22 cellular contexts compared by ENCODE assay signal in the genomic region with DNA sequence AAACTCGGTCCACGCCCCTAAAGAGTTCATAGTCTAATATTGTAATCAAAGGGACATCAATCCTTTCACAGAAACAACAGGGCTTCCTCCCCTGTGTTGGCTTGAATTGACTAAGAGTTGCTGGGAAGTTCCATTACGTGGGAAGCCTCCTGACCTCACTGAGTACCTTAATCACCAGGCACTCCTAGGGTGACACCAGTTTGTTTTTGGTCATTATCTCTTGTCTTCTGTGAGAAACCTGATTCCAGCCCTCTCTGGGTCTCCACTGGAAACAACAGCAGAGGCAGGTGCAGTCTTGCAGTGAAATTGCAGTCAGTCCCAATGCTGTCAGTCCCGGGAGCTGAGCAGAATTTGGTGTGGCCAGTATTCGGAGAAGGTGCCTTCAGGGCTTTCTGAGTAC. TPM values are rescaled to one million over a fixed set of nuclear protein-coding genes. Genes with fewer than 3 reads are reported as not detected.
DNase-seq lines count a peak whose midpoint lies in the region; ATAC-seq and TF ChIP-seq lines count a peak whose summit lies in the region.
"Had no signal": no experiment of that assay in that cellular context is flagged by ENCODE, and none has a peak within 500 bp of the region (broad histone marks: within the 10 kb centered on the region; RNA-seq: fewer than 3 reads in every experiment).

No MANE protein-coding gene starts in this region.

- H3K79me1 ChIP-seq in neuronal stem cell (ENCODE audit: low read depth, low read length): peaks cover 2% of the 10 kb centered on the region

- no peaks in the 10 kb centered on the region for H4K20me1 ChIP-seq in smooth muscle cell (ENCODE audit: low read depth)

- TF ChIP-seq EP300 in ovary (IDR thresholded peaks at IDR 0.05): no peak

- H3K4me3 ChIP-seq in neuronal stem cell (ENCODE audit: low read length in 2 of 2): no peak overlapping the region
- H3K4me3 ChIP-seq in smooth muscle cell: no peak overlapping the region
- H3K4me3 ChIP-seq in ovary: no peak overlapping the region
- H3K4me3 ChIP-seq: prostate gland, SJCRH30, thoracic aorta had no signal

- TF ChIP-seq POLR2A in ovary (IDR thresholded peaks at IDR 0.05): no peak

- H3K9ac ChIP-seq in neuronal stem cell (ENCODE audit: low read depth, low read length, poor library complexity) (no peak overlapping the region), smooth muscle cell (ENCODE audit: low read depth) (no peak overlapping the region)

- H3K9me3 Mint-ChIP-seq in activated T-helper 17 cell treated with anti-CD3 and anti-CD28 coated beads, Interleukin-2, amount 50 U/mL, for 72 hours: no peaks in the 10 kb centered on the region
- H3K9me3 Mint-ChIP-seq: activated B cell treated with CpG ODN at 0.5 μM for 24 hours; central memory CD8-positive, alpha-beta T cell; effector memory CD8-positive, alpha-beta T cell; naive thymus-derived CD8-positive, alpha-beta T cell had no signal

- intact Hi-C loops in ovary (cut with DNase I): no loop called here

- no peak overlapping the region for H2BK12ac ChIP-seq in neuronal stem cell (ENCODE audit: low read length)

- peaks cover 0 to 53% of the 10 kb centered on the region in 2 donors for H3K4me1 ChIP-seq in neuronal stem cell (ENCODE audit: control insufficient read depth in 2 of 2, insufficient read depth in 1 of 2, low read depth in 1 of 2, low read length in 2 of 2)
- H3K4me1 ChIP-seq in smooth muscle cell (ENCODE audit: low read depth): peaks cover 30% of the 10 kb centered on the region
- peaks cover 6% of the 10 kb centered on the region for H3K4me1 ChIP-seq in ovary (ENCODE audit: insufficient read depth)

- no CpG with 5 or more reads among the region's 5 CpGs for WGBS in neuronal stem cell (ENCODE audit: extremely low coverage in 2 of 2, insufficient read length in 2 of 2, insufficient replicate concordance in 1 of 2), 2 donors
- WGBS in smooth muscle cell (ENCODE audit: low lambda C conversion rate): 92% methylated on average over 5 of the region's 5 CpGs
- WGBS in ovary, 3 donors: 88 to 97% (median 95%) methylated on average over 5 of the region's 5 CpGs

- no peaks in the 10 kb centered on the region for H3K79me2 ChIP-seq in smooth muscle cell (ENCODE audit: low read depth)

- no peak overlapping the region for H3K4me3 Mint-ChIP-seq in activated T-helper 17 cell treated with anti-CD3 and anti-CD28 coated beads, Interleukin-2, amount 50 U/mL, for 72 hours
- H3K4me3 Mint-ChIP-seq: activated B cell treated with CpG ODN at 0.5 μM for 24 hours; activated CD8-positive, alpha-beta memory T cell treated with anti-CD3 and anti-CD28 coated beads, Interleukin-2, amount 10 ng/mL, durations not matched to agents 7 days and 5 days; central memory CD8-positive, alpha-beta T cell; effector memory CD8-positive, alpha-beta T cell; naive thymus-derived CD8-positive, alpha-beta T cell had no signal

- no peaks in the 10 kb centered on the region for H3K4me1 Mint-ChIP-seq in activated T-helper 17 cell treated with anti-CD3 and anti-CD28 coated beads, Interleukin-2, amount 50 U/mL, for 72 hours
- H3K4me1 Mint-ChIP-seq: activated B cell treated with CpG ODN at 0.5 μM for 24 hours; activated CD8-positive, alpha-beta memory T cell treated with anti-CD3 and anti-CD28 coated beads, Interleukin-2, amount 10 ng/mL, durations not matched to agents 7 days and 5 days; central memory CD8-positive, alpha-beta T cell; naive thymus-derived CD8-positive, alpha-beta T cell had no signal

- H3K23ac ChIP-seq in neuronal stem cell (ENCODE audit: low read depth, low read length, poor library complexity): no peak overlapping the region

- no peak overlapping the region for H2AK5ac ChIP-seq in neuronal stem cell (ENCODE audit: low read depth, low read length)

- H3K27ac ChIP-seq in neuronal stem cell (replicated peaks; ENCODE audit: low read length) (peak overlapping the region; percentile 7), smooth muscle cell (ENCODE audit: low read depth) (no peak overlapping the region), ovary (no peak overlapping the region)
- H3K27ac ChIP-seq: prostate gland, SJCRH30, thoracic aorta had no signal

- H3K36me3 ChIP-seq in neuronal stem cell (replicated peaks in 1 of 2; ENCODE audit: control insufficient read depth in 2 of 2, insufficient read depth in 2 of 2, low read length in 2 of 2) (peaks cover 35 to 100% of the 10 kb centered on the region in 2 donors), smooth muscle cell (ENCODE audit: low read depth) (peaks cover 6% of the 10 kb centered on the region), ovary (no peaks in the 10 kb centered on the region)
- H3K36me3 ChIP-seq: BE2C, SJCRH30, thoracic aorta had no signal

- no peak overlapping the region for H2AFZ ChIP-seq in neuronal stem cell (ENCODE audit: low read length)
- no peak overlapping the region for H2AFZ ChIP-seq in smooth muscle cell (ENCODE audit: low read depth)

- no peaks in the 10 kb centered on the region for H3K36me3 Mint-ChIP-seq in activated T-helper 17 cell treated with anti-CD3 and anti-CD28 coated beads, Interleukin-2, amount 50 U/mL, for 72 hours (ENCODE audit: low read depth)
- H3K36me3 Mint-ChIP-seq: activated CD8-positive, alpha-beta memory T cell treated with anti-CD3 and anti-CD28 coated beads, Interleukin-2, amount 10 ng/mL, durations not matched to agents 7 days and 5 days; naive thymus-derived CD8-positive, alpha-beta T cell had no signal

- H3K4ac ChIP-seq in neuronal stem cell (ENCODE audit: low read length): no peak overlapping the region

- no peak for TF ChIP-seq CTCF in smooth muscle cell (IDR thresholded peaks at IDR 0.05; ENCODE audit: borderline replicate concordance, insufficient read depth, poor library complexity, severe bottlenecking)
- TF ChIP-seq CTCF in ovary (IDR thresholded peaks at IDR 0.05): no peak

- H2BK15ac ChIP-seq in neuronal stem cell (ENCODE audit: low read length): no peak overlapping the region

- H3F3A ChIP-seq in smooth muscle cell (ENCODE audit: low read depth): no peaks in the 10 kb centered on the region

- H2BK120ac ChIP-seq in neuronal stem cell (ENCODE audit: low read depth, low read length): no peak overlapping the region

- no peak overlapping the region for H3K18ac ChIP-seq in neuronal stem cell (ENCODE audit: low read length)

- H3K27me3 ChIP-seq in neuronal stem cell (ENCODE audit: control insufficient read depth in 3 of 3, insufficient read depth in 3 of 3, low read depth in 1 of 3, low read length in 3 of 3) (no peaks in the 10 kb centered on the region), smooth muscle cell (ENCODE audit: low read depth) (no peaks in the 10 kb centered on the region), ovary (no peaks in the 10 kb centered on the region)
- H3K27me3 ChIP-seq: BE2C, SJCRH30 had no signal

- peak; percentile 38 for ATAC-seq in activated T-helper 17 cell treated with anti-CD3 and anti-CD28 coated beads, Interleukin-2, amount 50 U/mL, for 72 hours (replicated peaks)
- ATAC-seq: activated CD8-positive, alpha-beta memory T cell treated with anti-CD3 and anti-CD28 coated beads, Interleukin-2, amount 10 ng/mL, durations not matched to agents 7 days and 5 days; effector memory CD8-positive, alpha-beta T cell; naive thymus-derived CD8-positive, alpha-beta T cell had no signal

- H3K9me3 ChIP-seq in neuronal stem cell (replicated peaks in 1 of 2; ENCODE audit: control insufficient read depth in 2 of 2, insufficient read depth in 1 of 2, low read depth in 1 of 2, low read length in 2 of 2) (peaks cover 0 to 1% of the 10 kb centered on the region in 2 donors), smooth muscle cell (replicated peaks; ENCODE audit: low read depth) (no peaks in the 10 kb centered on the region), ovary (no peaks in the 10 kb centered on the region)
- H3K9me3 ChIP-seq: BE2C, prostate gland, SJCRH30, thoracic aorta had no signal

- H2BK5ac ChIP-seq in neuronal stem cell (ENCODE audit: low read length): no peak overlapping the region

- DNase-seq in NCI-H1417 (lab: John Stamatoyannopoulos, UW) (peak in 2 of 3 experiments; percentile 59 to 65), NCI-H1417 treated with DMSO at 0.1 percent for 48 hours (lab: John Stamatoyannopoulos, UW) (no peak), NCI-H2107 treated with DMSO at 0.1 percent for 48 hours (lab: John Stamatoyannopoulos, UW; ENCODE audit: unreplicated experiment) (peak; percentile 96), neuronal stem cell (ENCODE audit: low spot score) (no peak), smooth muscle cell (lab: John Stamatoyannopoulos, UW; ENCODE audit: unreplicated experiment) (no peak), ureter (ENCODE audit: low spot score) (no peak), ovary (no peak)
- DNase-seq: activated B cell treated with CpG ODN at 0.5 μM for 24 hours; activated CD8-positive, alpha-beta memory T cell treated with anti-CD3 and anti-CD28 coated beads, Interleukin-2, amount 10 ng/mL, durations not matched to agents 7 days and 5 days; activated effector memory CD4-positive, alpha-beta T cell treated with Interleukin-2 at 50 U/mL for 16 hours; amygdala; BE2C; effector memory CD8-positive, alpha-beta T cell; GF-D8; mesenchymal stem cell; naive thymus-derived CD8-positive, alpha-beta T cell; NCI-H524 had no signal

- no peak overlapping the region for H4K91ac ChIP-seq in neuronal stem cell (ENCODE audit: low read depth, low read length, poor library complexity)

- H3K27me3 Mint-ChIP-seq in activated T-helper 17 cell treated with anti-CD3 and anti-CD28 coated beads, Interleukin-2, amount 50 U/mL, for 72 hours: peaks cover 11% of the 10 kb centered on the region
- H3K27me3 Mint-ChIP-seq: activated B cell treated with CpG ODN at 0.5 μM for 24 hours had no signal

- H3K27ac Mint-ChIP-seq in activated T-helper 17 cell treated with anti-CD3 and anti-CD28 coated beads, Interleukin-2, amount 50 U/mL, for 72 hours: no peak overlapping the region
- H3K27ac Mint-ChIP-seq: activated B cell treated with CpG ODN at 0.5 μM for 24 hours; activated CD8-positive, alpha-beta memory T cell treated with anti-CD3 and anti-CD28 coated beads, Interleukin-2, amount 10 ng/mL, durations not matched to agents 7 days and 5 days; effector memory CD8-positive, alpha-beta T cell; naive thymus-derived CD8-positive, alpha-beta T cell had no signal

- no peak overlapping the region for H3K14ac ChIP-seq in neuronal stem cell (ENCODE audit: low read length)

- no peak overlapping the region for H4K8ac ChIP-seq in neuronal stem cell (ENCODE audit: low read depth, low read length)

- H3K4me2 ChIP-seq in neuronal stem cell (ENCODE audit: insufficient read depth, low read length, poor library complexity, severe bottlenecking) (no peak overlapping the region), smooth muscle cell (no peak overlapping the region)

RNA-seq across cellular contexts. Expression of a gene that starts 55.4 kb away (rescaled TPM):
- under 1 TPM in 1 of 2 donors, not detected in 1; 0.66 TPM for total RNA-seq in activated T-helper 17 cell treated with anti-CD3 and anti-CD28 coated beads, Interleukin-2, amount 50 U/mL, for 72 hours
- polyA plus RNA-seq in neuronal stem cell (2013, experiment 1 of 2): 180 TPM
- 180 TPM for polyA plus RNA-seq in neuronal stem cell (2013, experiment 2 of 2)
- 16.7 and 19.5 TPM in 2 replicates for total RNA-seq in smooth muscle cell
- 31.2 and 31.4 TPM in 2 replicates for polyA plus RNA-seq in smooth muscle cell
- 79.6 TPM for total RNA-seq in ureter
- total RNA-seq in ovary: 10 to 100 TPM; 33.2 to 98.5 (median 59.5) TPM
- polyA plus RNA-seq in ovary: 10 to 100 TPM; 28.6 to 34.2 TPM
- total RNA-seq: activated CD8-positive, alpha-beta memory T cell treated with anti-CD3 and anti-CD28 coated beads, Interleukin-2, amount 10 ng/mL, durations not matched to agents 7 days and 5 days; naive thymus-derived CD8-positive, alpha-beta T cell had no signal
- polyA plus RNA-seq: naive thymus-derived CD8-positive, alpha-beta T cell had no signal

Comparison
In these comparisons a context has a peak if more than half of its experiments do, and no peak if none do; other contexts are left out.
1. DNase-seq: peak in NCI-H1417 (2 of 3) and NCI-H2107 treated with DMSO at 0.1 percent for 48 hours (single experiment); none in NCI-H1417 treated with DMSO at 0.1 percent for 48 hours (single experiment), neuronal stem cell (single experiment), smooth muscle cell (single experiment), ureter (single experiment) and ovary (0 of 5).
2. RNA of a gene that starts 55.4 kb away (total RNA-seq): 79.6 TPM in ureter (single experiment), 33.2 to 98.5 TPM in ovary and 16.7 to 19.5 TPM in smooth muscle cell; 0.66 TPM in activated T-helper 17 cell treated with anti-CD3 and anti-CD28 coated beads, Interleukin-2, amount 50 U/mL, for 72 hours; every median in the first group is over 10 times any median in the second.